ENCODE assay signal across 9 cellular contexts in the genomic region with DNA sequence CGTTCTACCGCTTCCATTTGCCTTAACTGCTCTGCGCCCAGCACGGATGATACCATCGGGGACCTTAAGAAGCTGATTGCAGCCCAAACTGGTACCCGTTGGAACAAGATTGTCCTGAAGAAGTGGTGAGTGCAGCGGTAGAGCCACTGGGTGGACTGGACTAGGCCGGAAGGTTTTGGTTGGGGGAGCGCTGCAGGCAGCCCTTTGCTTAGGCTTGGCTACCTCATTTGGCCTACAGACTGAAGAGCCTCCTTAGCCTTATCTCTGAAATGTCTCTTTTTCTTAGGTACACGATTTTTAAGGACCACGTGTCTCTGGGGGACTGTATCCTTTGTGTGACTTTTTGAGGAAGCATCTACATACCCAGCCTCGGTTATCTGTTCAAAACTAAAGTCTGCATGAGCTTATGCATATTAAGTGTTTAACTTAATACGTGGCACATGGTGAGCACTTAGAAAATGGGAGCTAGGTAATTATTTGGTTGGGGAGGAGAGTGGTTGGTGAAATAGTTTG. TPM values are rescaled to one million over a fixed set of nuclear protein-coding genes. Genes with fewer than 3 reads are reported as not detected.
DNase-seq lines count a peak whose midpoint lies in the region; ATAC-seq and TF ChIP-seq lines count a peak whose summit lies in the region.
"Had no signal": no experiment of that assay in that cellular context is flagged by ENCODE, and none has a peak within 500 bp of the region (broad histone marks: within the 10 kb centered on the region; RNA-seq: fewer than 3 reads in every experiment).

No MANE protein-coding gene starts in this region.

- CTCF ChIA-PET in activated CD4-positive, alpha-beta memory T cell treated with anti-CD3 and anti-CD28 coated beads, Interleukin-2, amount 10 ng/mL, durations not matched to agents 7 days and 5 days (lab: Charles Lee): interaction anchor here (1.2 kb wide), 1 partner anchor 624 kb away, joined by 3 read pairs; no protein-coding TSS in a partner anchor

- H3K4me1 Mint-ChIP-seq in activated CD4-positive, alpha-beta memory T cell treated with anti-CD3 and anti-CD28 coated beads, Interleukin-2, amount 10 ng/mL, durations not matched to agents 7 days and 5 days: peaks cover 32% of the 10 kb centered on the region

- no peak for TF ChIP-seq EP300 in stomach (IDR thresholded peaks at IDR 0.05)

- H3K27ac ChIP-seq in iPS-18a (ENCODE audit: low read length): no peak overlapping the region
- peak overlapping the region in 4 of 5 donors; percentile 82 to 88 (median 86) for H3K27ac ChIP-seq in stomach

- 22 to 33% (median 27%) methylated on average over 13 of the region's 13 CpGs for WGBS in stomach, 5 donors

- H3K4me3 ChIP-seq in iPS-18a (ENCODE audit: low read length) (peak overlapping the region; percentile 98), stomach (peak overlapping the region; percentile 64 to 95 (median 86))

- intact Hi-C loops in stomach (cut with DNase I; ENCODE audit: low total_unique reads): no loop called here

- no peaks in the 10 kb centered on the region for H3K27me3 Mint-ChIP-seq in activated CD4-positive, alpha-beta memory T cell treated with anti-CD3 and anti-CD28 coated beads, Interleukin-2, amount 10 ng/mL, durations not matched to agents 7 days and 5 days

- DNase-seq in SIG-M5 treated with dmso at 0.1 percent for 504 hours (lab: John Stamatoyannopoulos, UW; ENCODE audit: unreplicated experiment): peak; percentile 2
- DNase-seq in SIG-M5 (lab: John Stamatoyannopoulos, UW): no peak
- DNase-seq in activated CD4-positive, alpha-beta memory T cell treated with anti-CD3 and anti-CD28 coated beads, Interleukin-2, amount 10 ng/mL, durations not matched to agents 7 days and 5 days: no peak
- DNase-seq in stomach: no peak
- no peak for DNase-seq in stimulated activated CD4-positive, alpha-beta T cell treated with anti-CD3 and anti-CD28 coated beads, Interleukin-4, amount 100 ng/mL, for 4 hours
- DNase-seq: ACHN had no signal

- H3K4me3 Mint-ChIP-seq in activated CD4-positive, alpha-beta memory T cell treated with anti-CD3 and anti-CD28 coated beads, Interleukin-2, amount 10 ng/mL, durations not matched to agents 7 days and 5 days: peak overlapping the region; percentile 100

- TF ChIP-seq CTCF in stomach (IDR thresholded peaks at IDR 0.05): no peak

- H3K9me3 ChIP-seq in iPS-18a (ENCODE audit: control insufficient read depth, low read depth, low read length) (no peaks in the 10 kb centered on the region), stomach (no peaks in the 10 kb centered on the region)

- H3K36me3 ChIP-seq in iPS-18a (ENCODE audit: control insufficient read depth, low read depth, low read length): peaks cover 8% of the 10 kb centered on the region
- peaks cover 0 to 25% (median 22%) of the 10 kb centered on the region in 4 donors for H3K36me3 ChIP-seq in stomach

- peak overlapping the region; percentile 76 for H3K9ac ChIP-seq in iPS-18a (ENCODE audit: low read length)

- no peak for ATAC-seq in HG02884 (IDR thresholded peaks at IDR 0.05; ENCODE audit: unreplicated experiment)
- ATAC-seq in HG02798 (IDR thresholded peaks at IDR 0.05; ENCODE audit: poor library complexity, unreplicated experiment): no peak

- H3K4me1 ChIP-seq in iPS-18a (ENCODE audit: control insufficient read depth, low read depth, low read length) (no peaks in the 10 kb centered on the region), stomach (peaks cover 20 to 38% (median 35%) of the 10 kb centered on the region in 4 donors)

- TF ChIP-seq POLR2A in stomach (IDR thresholded peaks at IDR 0.05): no peak

- peaks cover 25% of the 10 kb centered on the region for H3K36me3 Mint-ChIP-seq in activated CD4-positive, alpha-beta memory T cell treated with anti-CD3 and anti-CD28 coated beads, Interleukin-2, amount 10 ng/mL, durations not matched to agents 7 days and 5 days (ENCODE audit: low read depth)

- peak overlapping the region; percentile 99 for H3K27ac Mint-ChIP-seq in activated CD4-positive, alpha-beta memory T cell treated with anti-CD3 and anti-CD28 coated beads, Interleukin-2, amount 10 ng/mL, durations not matched to agents 7 days and 5 days

- POLR2A ChIA-PET in activated CD4-positive, alpha-beta memory T cell treated with anti-CD3 and anti-CD28 coated beads, Interleukin-2, amount 10 ng/mL, durations not matched to agents 7 days and 5 days (lab: Charles Lee): interaction anchor here (1.2 to 3.4 kb wide), 7 partner anchors 9 to 60 kb away, joined by 3 to 22 read pairs (median 13); partner anchors contain the start of genes FBXL12 and ZNF846

- H3K9me3 Mint-ChIP-seq in activated CD4-positive, alpha-beta memory T cell treated with anti-CD3 and anti-CD28 coated beads, Interleukin-2, amount 10 ng/mL, durations not matched to agents 7 days and 5 days: no peaks in the 10 kb centered on the region

- no peaks in the 10 kb centered on the region for H3K27me3 ChIP-seq in iPS-18a (ENCODE audit: control insufficient read depth, insufficient read depth, low read length)
- H3K27me3 ChIP-seq in stomach: no peaks in the 10 kb centered on the region

RNA-seq across cellular contexts. Expression of gene UBL5, which starts 0.9 kb away (rescaled TPM):
- 100 to 1,000 TPM; 339 to 372 TPM for total RNA-seq in activated CD4-positive, alpha-beta memory T cell treated with anti-CD3 and anti-CD28 coated beads, Interleukin-2, amount 10 ng/mL, durations not matched to agents 7 days and 5 days
- total RNA-seq in stomach: 100 to 1,000 TPM in 3 of 5 donors, 10 to 100 TPM in 2; 11.3 to 213 (median 124) TPM
- polyA plus RNA-seq in stomach: 100 to 1,000 TPM; 864 to 962 (median 934) TPM

RNA-seq across cellular contexts. Expression of gene PIN1, which starts 6.5 kb away (rescaled TPM):
- 10 to 100 TPM; 96.0 to 97.0 TPM for total RNA-seq in activated CD4-positive, alpha-beta memory T cell treated with anti-CD3 and anti-CD28 coated beads, Interleukin-2, amount 10 ng/mL, durations not matched to agents 7 days and 5 days
- 100 to 1,000 TPM in 1 of 5 donors, 10 to 100 TPM in 4; 24.2 to 101 (median 41.1) TPM for total RNA-seq in stomach
- polyA plus RNA-seq in stomach: 100 to 1,000 TPM in 1 of 3 donors, 10 to 100 TPM in 2; 94.1 to 105 (median 96.6) TPM

RNA-seq across cellular contexts. Expression of gene FBXL12, which starts 9.7 kb away (rescaled TPM):
- 10 to 100 TPM; 18.3 to 20.6 TPM for total RNA-seq in activated CD4-positive, alpha-beta memory T cell treated with anti-CD3 and anti-CD28 coated beads, Interleukin-2, amount 10 ng/mL, durations not matched to agents 7 days and 5 days
- total RNA-seq in stomach: 100 to 1,000 TPM in 1 of 5 donors, 10 to 100 TPM in 4; 11.1 to 185 (median 29.0) TPM
- polyA plus RNA-seq in stomach: 10 to 100 TPM; 12.3 to 18.3 (median 17.4) TPM
